Comparison of ENCODE assay signal across 9 cellular contexts in the genomic region with DNA sequence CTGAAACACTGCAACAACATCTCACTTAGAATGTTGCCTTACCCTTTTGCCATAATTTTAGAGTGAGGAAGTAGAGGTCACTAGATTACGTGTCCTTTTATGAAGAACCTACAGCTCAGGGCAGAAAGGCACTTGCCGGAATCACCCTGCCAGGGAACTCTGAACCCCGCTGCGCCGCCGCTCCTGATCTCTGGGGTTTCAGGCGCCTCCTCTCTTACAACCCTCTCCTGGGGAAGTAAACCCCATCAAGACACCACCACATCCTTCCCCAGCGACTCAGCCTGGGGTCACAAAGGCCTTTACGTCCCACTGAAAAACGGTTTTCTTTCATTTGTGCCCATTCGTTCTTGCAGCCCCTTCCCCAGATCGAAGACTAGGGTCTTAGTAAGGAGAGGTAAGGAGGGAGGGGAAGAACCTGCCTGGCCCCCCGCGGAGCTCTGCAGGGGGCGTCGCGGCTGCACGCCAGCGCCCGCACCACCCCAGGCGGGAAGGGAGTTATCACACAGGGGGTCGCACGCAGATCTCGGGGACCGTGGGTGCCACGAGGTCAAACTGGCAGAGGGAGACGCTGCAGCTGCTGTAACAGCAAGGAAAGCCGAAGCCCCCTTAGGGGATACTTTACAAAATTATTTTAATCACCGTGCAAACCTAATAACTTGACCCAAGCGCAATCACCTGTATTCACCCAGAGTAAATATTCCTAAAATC. TPM values are rescaled to one million over a fixed set of nuclear protein-coding genes. Genes with fewer than 3 reads are reported as not detected.
A peak's percentile ranks its signal among the peaks of the same experiment; 100 is the strongest.
DNase-seq lines count a peak whose midpoint lies in the region; ATAC-seq and TF ChIP-seq lines count a peak whose summit lies in the region.
"Had no signal": no experiment of that assay in that cellular context is flagged by ENCODE, and none has a peak within 500 bp of the region (broad histone marks: within the 10 kb centered on the region; RNA-seq: fewer than 3 reads in every experiment).

No MANE protein-coding gene starts in this region.

- peak in 3 of 5 experiments; percentile 3 to 14 (median 8) for DNase-seq in T-helper 2 cell
- DNase-seq in glutamatergic neuron, result no peak
- DNase-seq in progenitor cell of endocrine pancreas (ENCODE audit: low spot score, unreplicated experiment), result no peak
- no peak for DNase-seq in NCI-H1105 (lab: John Stamatoyannopoulos, UW)
- DNase-seq in NCI-H146 (lab: John Stamatoyannopoulos, UW), result no peak
- no peak for DNase-seq in H4 (ENCODE audit: low spot score)
- DNase-seq: dermis blood vessel endothelial cell had no signal

- peaks cover 7% of the 10 kb centered on the region for H3K27me3 Mint-ChIP-seq in glutamatergic neuron (ENCODE audit: unreplicated experiment)
- peaks cover 76% of the 10 kb centered on the region for H3K27me3 Mint-ChIP-seq in progenitor cell of endocrine pancreas

- ATAC-seq in GM18858 (IDR thresholded peaks at IDR 0.05; ENCODE audit: unreplicated experiment), result no peak

- no peaks in the 10 kb centered on the region for H3K4me1 ChIP-seq in ES-I3 (ENCODE audit: insufficient read depth, low read length)

- peak overlapping the region; percentile 52; the same call in 1 of the 2 replicates for H3K9ac ChIP-seq in ES-I3 (ENCODE audit: low read depth, low read length)

- H3K4me1 Mint-ChIP-seq in glutamatergic neuron (ENCODE audit: low read depth, unreplicated experiment) (no peaks in the 10 kb centered on the region), progenitor cell of endocrine pancreas (ENCODE audit: low read depth) (peaks cover 9% of the 10 kb centered on the region)

- no peaks in the 10 kb centered on the region for H3K36me3 Mint-ChIP-seq in glutamatergic neuron (ENCODE audit: unreplicated experiment)
- H3K36me3 Mint-ChIP-seq in progenitor cell of endocrine pancreas (ENCODE audit: insufficient read depth), result no peaks in the 10 kb centered on the region

- peak overlapping the region; percentile 85 for H3K4me3 Mint-ChIP-seq in glutamatergic neuron (ENCODE audit: unreplicated experiment)
- H3K4me3 Mint-ChIP-seq in progenitor cell of endocrine pancreas (ENCODE audit: low read depth), result peak overlapping the region; percentile 61

- no peak for TF ChIP-seq CTCF in glutamatergic neuron (IDR thresholded peaks at IDR 0.05; ENCODE audit: partially characterized antibody, unreplicated experiment)
- no peak for TF ChIP-seq CTCF in progenitor cell of endocrine pancreas (IDR thresholded peaks at IDR 0.05; ENCODE audit: unreplicated experiment)

- H3K9me3 Mint-ChIP-seq in glutamatergic neuron (ENCODE audit: unreplicated experiment), result no peaks in the 10 kb centered on the region
- peaks cover 7% of the 10 kb centered on the region for H3K9me3 Mint-ChIP-seq in progenitor cell of endocrine pancreas (ENCODE audit: low read depth)

- H3K36me3 ChIP-seq in ES-I3 (ENCODE audit: insufficient read depth, low read length), result no peaks in the 10 kb centered on the region

- H3K27ac Mint-ChIP-seq in glutamatergic neuron (ENCODE audit: unreplicated experiment) (no peak overlapping the region), progenitor cell of endocrine pancreas (no peak overlapping the region)

- no peaks in the 10 kb centered on the region for H3K9me3 ChIP-seq in ES-I3 (ENCODE audit: control insufficient read depth, insufficient read depth, low read length)

RNA-seq across cellular contexts. Expression of a gene that starts 1.0 kb away (rescaled TPM):
- 0.32 TPM for total RNA-seq in glutamatergic neuron (ENCODE audit: unreplicated experiment)
- 0.41 and 0.62 TPM in 2 replicates for total RNA-seq in progenitor cell of endocrine pancreas
- total RNA-seq in H4 (2014; rRNA removed; shearing (Covaris generic)), result 0.53 and 0.68 TPM in 2 replicates
- total RNA-seq: dermis blood vessel endothelial cell had no signal

Comparison
In these comparisons a context has a peak if more than half of its experiments do, and no peak if none do; other contexts are left out.
1. DNase-seq: peak in T-helper 2 cell (3 of 5); none in glutamatergic neuron (single experiment), progenitor cell of endocrine pancreas (single experiment), NCI-H1105 (single experiment), NCI-H146 (single experiment) and H4 (single experiment).